Comparison of ENCODE assay signal across 14 cellular contexts in genomic region chr3:101081990-101082389, GRCh38.
A peak's percentile ranks its signal among the peaks of the same experiment; 100 is the strongest.
DNase-seq lines count a peak whose midpoint lies in the region; ATAC-seq and TF ChIP-seq lines count a peak whose summit lies in the region.
"Had no signal": no experiment of that assay in that cellular context is flagged by ENCODE, and none has a peak within 500 bp of the region (broad histone marks: within the 10 kb centered on the region; RNA-seq: fewer than 3 reads in every experiment).

No MANE protein-coding gene starts in this region.

- peaks cover 0 to 2% (median 0%) of the 10 kb centered on the region in 8 donors for H3K9me3 Mint-ChIP-seq in CD4-positive, alpha-beta memory T cell
- H3K9me3 Mint-ChIP-seq in GM23338 = no peaks in the 10 kb centered on the region

- H3K27me3 Mint-ChIP-seq in CD4-positive, alpha-beta memory T cell = peaks cover 3 to 5% of the 10 kb centered on the region in 2 donors
- H3K27me3 Mint-ChIP-seq in GM23338 (ENCODE audit: insufficient read depth, low read depth, poor library complexity) = no peaks in the 10 kb centered on the region

- H3F3A ChIP-seq in GM23338 (replicated peaks; ENCODE audit: low read depth) = no peaks in the 10 kb centered on the region

- no peaks in the 10 kb centered on the region for H4K20me1 ChIP-seq in fibroblast of lung (ENCODE audit: control insufficient read depth, extremely low read depth, insufficient read depth, low read length)
- no peaks in the 10 kb centered on the region for H4K20me1 ChIP-seq in GM23338 (replicated peaks; ENCODE audit: insufficient read depth)
- H4K20me1 ChIP-seq: BLaER1 treated with 17β-estradiol and CSF1 and Interleukin-3, amounts not matched to agents 10 nM and 100 nM had no signal

- TF ChIP-seq CTCF in fibroblast of lung (conservative IDR thresholded peaks at IDR 0.05 in 1 of 2, IDR thresholded peaks at IDR 0.05 in 1 of 2; ENCODE audit: low read depth in 1 of 2, low read length in 2 of 2) = no peak
- no peak for TF ChIP-seq CTCF in GM23338 (conservative IDR thresholded peaks at IDR 0.05; ENCODE audit: low read depth in 2 of 2)
- TF ChIP-seq CTCF in dorsolateral prefrontal cortex (IDR thresholded peaks at IDR 0.05 in 54 of 56, conservative IDR thresholded peaks at IDR 0.05 in 2 of 56; ENCODE audit: low read depth in 1 of 56, partially characterized antibody in 56 of 56) = no peak

- H3K4me1 Mint-ChIP-seq in CD4-positive, alpha-beta memory T cell = no peaks in the 10 kb centered on the region
- no peaks in the 10 kb centered on the region for H3K4me1 Mint-ChIP-seq in GM23338

- POLR2A ChIA-PET in CD4-positive, alpha-beta memory T cell (lab: Charles Lee; ENCODE audit: partially characterized antibody) = no interaction called here

- H3K36me3 ChIP-seq in fibroblast of lung (ENCODE audit: control insufficient read depth, insufficient read depth, low read length) (no peaks in the 10 kb centered on the region), GM23338 (ENCODE audit: insufficient read depth) (no peaks in the 10 kb centered on the region)
- no peaks in the 10 kb centered on the region for H3K36me3 ChIP-seq in CD4-positive, alpha-beta memory T cell (ENCODE audit: insufficient read depth, low read length)
- H3K36me3 ChIP-seq: BLaER1 treated with 17β-estradiol and CSF1 and Interleukin-3, amounts not matched to agents 10 nM and 100 nM had no signal

- H3K27me3 ChIP-seq in fibroblast of lung (ENCODE audit: control insufficient read depth, insufficient read depth, low read length) (no peaks in the 10 kb centered on the region), GM23338 (ENCODE audit: insufficient read depth) (no peaks in the 10 kb centered on the region), dorsolateral prefrontal cortex (no peaks in the 10 kb centered on the region)
- H3K27me3 ChIP-seq in CD4-positive, alpha-beta memory T cell (ENCODE audit: insufficient read depth, low read length) = no peaks in the 10 kb centered on the region
- H3K27me3 ChIP-seq: BLaER1 treated with 17β-estradiol and CSF1 and Interleukin-3, amounts not matched to agents 10 nM and 100 nM had no signal

- H3K4me1 ChIP-seq in fibroblast of lung (ENCODE audit: control insufficient read depth, extremely low read depth, insufficient read depth, low read length) (no peaks in the 10 kb centered on the region), GM23338 (ENCODE audit: insufficient read depth) (no peaks in the 10 kb centered on the region)
- H3K4me1 ChIP-seq in CD4-positive, alpha-beta memory T cell (ENCODE audit: insufficient read depth, low read length) = no peaks in the 10 kb centered on the region
- H3K4me1 ChIP-seq: BLaER1 treated with 17β-estradiol and CSF1 and Interleukin-3, amounts not matched to agents 10 nM and 100 nM had no signal

- H3K27ac ChIP-seq in fibroblast of lung (ENCODE audit: insufficient read depth, low read length) = no peak overlapping the region
- no peak overlapping the region for H3K27ac ChIP-seq in CD4-positive, alpha-beta memory T cell (ENCODE audit: low read depth, low read length)
- H3K27ac ChIP-seq in GM23338 (ENCODE audit: low read depth) = no peak overlapping the region
- no peak overlapping the region for H3K27ac ChIP-seq in dorsolateral prefrontal cortex
- H3K27ac ChIP-seq: BLaER1 treated with 17β-estradiol and CSF1 and Interleukin-3, amounts not matched to agents 10 nM and 100 nM had no signal

- H3K4me3 ChIP-seq in fibroblast of lung (replicated peaks in 1 of 4; ENCODE audit: control extremely low read depth in 1 of 4, insufficient read depth in 1 of 4, low read depth in 3 of 4, low read length in 4 of 4) (no peak overlapping the region), skeletal muscle cell (ENCODE audit: low read depth, low read length) (no peak overlapping the region), GM23338 (no peak overlapping the region), dorsolateral prefrontal cortex (no peak overlapping the region)
- H3K4me3 ChIP-seq in CD4-positive, alpha-beta memory T cell (ENCODE audit: low read length in 2 of 2) = no peak overlapping the region
- H3K4me3 ChIP-seq: BLaER1 treated with 17β-estradiol and CSF1 and Interleukin-3, amounts not matched to agents 10 nM and 100 nM had no signal

- intact Hi-C loops in CD4-positive, alpha-beta memory T cell (cut with micrococcal nuclease) = no loop called here
- intact Hi-C loops in dorsolateral prefrontal cortex (cut with DNase I) = no loop called here

- no peaks in the 10 kb centered on the region for H3K36me3 Mint-ChIP-seq in CD4-positive, alpha-beta memory T cell
- no peaks in the 10 kb centered on the region for H3K36me3 Mint-ChIP-seq in GM23338 (ENCODE audit: low read depth)

- H2AFZ ChIP-seq in fibroblast of lung (ENCODE audit: low read length) = no peak overlapping the region
- no peak overlapping the region for H2AFZ ChIP-seq in GM23338

- CTCF ChIA-PET in CD4-positive, alpha-beta memory T cell (lab: Charles Lee; ENCODE audit: partially characterized antibody) = interaction anchor here (1.9 kb wide), 1 partner anchor 12 kb away, joined by 6 read pairs; no protein-coding TSS in a partner anchor

- H3K4me3 Mint-ChIP-seq in CD4-positive, alpha-beta memory T cell = no peak overlapping the region
- no peak overlapping the region for H3K4me3 Mint-ChIP-seq in GM23338

- no peaks in the 10 kb centered on the region for H3K9me2 ChIP-seq in GM23338 (ENCODE audit: insufficient read depth)

- no peaks in the 10 kb centered on the region for H3K79me2 ChIP-seq in fibroblast of lung (ENCODE audit: control insufficient read depth, insufficient read depth, low read length)
- no peaks in the 10 kb centered on the region for H3K79me2 ChIP-seq in GM23338 (replicated peaks; ENCODE audit: insufficient read depth)

- no peaks in the 10 kb centered on the region for H3K9me3 ChIP-seq in fibroblast of lung (ENCODE audit: control insufficient read depth, insufficient read depth, low read depth, low read length)
- H3K9me3 ChIP-seq in CD4-positive, alpha-beta memory T cell (ENCODE audit: control insufficient read depth in 1 of 2, low read length in 2 of 2) = no peaks in the 10 kb centered on the region

- H3K9ac ChIP-seq in fibroblast of lung (ENCODE audit: insufficient read depth, low read length) = no peak overlapping the region
- H3K9ac ChIP-seq: BLaER1 treated with 17β-estradiol and CSF1 and Interleukin-3, amounts not matched to agents 10 nM and 100 nM had no signal

- H3K4me2 ChIP-seq in fibroblast of lung (ENCODE audit: extremely low read depth, insufficient read depth, low read length) (no peak overlapping the region), GM23338 (no peak overlapping the region)
- H3K4me2 ChIP-seq: BLaER1 treated with 17β-estradiol and CSF1 and Interleukin-3, amounts not matched to agents 10 nM and 100 nM had no signal

- H3K27ac Mint-ChIP-seq in CD4-positive, alpha-beta memory T cell = no peak overlapping the region
- H3K27ac Mint-ChIP-seq in GM23338 = no peak overlapping the region

- DNase-seq in LHCN-M2 (ENCODE audit: low read depth) = peak; percentile 91
- peak; percentile 28 for DNase-seq in amniotic epithelial cell (ENCODE audit: low read depth)
- DNase-seq in fibroblast of lung (ENCODE audit: low read depth in 2 of 2) = peak; percentile 41 to 63
- DNase-seq in skeletal muscle cell (ENCODE audit: low read depth) = peak; percentile 31
- no peak for DNase-seq in CD4-positive, alpha-beta memory T cell
- no peak for DNase-seq in GM23338 (ENCODE audit: low spot score)
- DNase-seq in dorsolateral prefrontal cortex = no peak
- DNase-seq: DMS 273 treated with DMSO at 0.1 percent for 48 hours, H7, KG1, NCI-H1105 treated with DMSO at 0.1 percent for 48 hours, NCI-H1930, NCI-H2171 had no signal

- no peak for ATAC-seq in GM23338

TF ChIP-seq in GM23338, 12 proteins besides CTCF, POLR2A, EP300 and RAD21 (continues in another document):
- TF ChIP-seq REST (IDR thresholded peaks at IDR 0.05; ENCODE audit: unreplicated experiment) (no peak), JUNB (IDR thresholded peaks at IDR 0.05; ENCODE audit: unreplicated experiment) (no peak), POLR2AphosphoS5 (IDR thresholded peaks at IDR 0.05; ENCODE audit: low read depth) (no peak), CREB1 (CRISPR knock-in tag; IDR thresholded peaks at IDR 0.05; ENCODE audit: low read depth) (no peak), ZNF331 (CRISPR knock-in tag; IDR thresholded peaks at IDR 0.05; ENCODE audit: low read depth) (no peak), NANOG (IDR thresholded peaks at IDR 0.05; ENCODE audit: borderline replicate concordance) (no peak)

Comparison
In these comparisons a context has a peak if more than half of its experiments do, and no peak if none do; other contexts are left out.
1. DNase-seq: peak in LHCN-M2 (single experiment), amniotic epithelial cell (single experiment), fibroblast of lung (2 of 2) and skeletal muscle cell (single experiment); none in CD4-positive, alpha-beta memory T cell (0 of 5), GM23338 (single experiment) and dorsolateral prefrontal cortex (0 of 10).